In the genomic region with DNA sequence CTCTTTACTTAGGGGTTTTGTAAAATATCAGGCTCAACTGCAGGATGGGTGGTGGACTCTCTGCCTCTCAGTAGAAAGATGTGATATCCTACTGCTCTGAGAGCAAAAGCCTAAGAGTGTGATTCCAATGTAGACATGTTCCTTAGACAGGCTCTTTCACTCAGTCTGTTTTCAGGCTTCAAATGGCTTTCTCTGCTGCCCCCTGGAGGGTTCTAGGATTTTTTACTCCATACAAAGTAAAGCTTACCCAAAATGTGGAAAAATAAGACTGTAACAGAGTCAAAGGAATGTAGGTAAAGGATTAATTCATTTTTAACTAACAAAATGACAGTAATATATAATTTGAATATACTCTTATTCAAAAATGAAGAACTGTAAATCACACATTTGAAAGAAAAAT, we compare ENCODE assay signal across 8 cellular contexts. TPM values are rescaled to one million over a fixed set of nuclear protein-coding genes. Genes with fewer than 3 reads are reported as not detected.
DNase-seq lines count a peak whose midpoint lies in the region; ATAC-seq and TF ChIP-seq lines count a peak whose summit lies in the region.

No MANE protein-coding gene starts in this region.

- intact Hi-C loops in activated T-helper 1 cell treated with anti-CD3 and anti-CD28 coated beads, Interleukin-12 subunit alpha, Interleukin-12 subunit beta, Interleukin-2, Interleukin-4 antibody, amounts not matched to agents 30 ng/mL and 10 ng/mL and 1 ng/mL, durations not matched to agents 14 hours and 24 hours and 36 hours (cut with micrococcal nuclease), result loop anchor here (1.0 to 2.0 kb wide), 6 partner anchors 82 to 530 kb away; no protein-coding TSS in a partner anchor

- H3K9me3 ChIP-seq in osteoblast (ENCODE audit: low read depth, low read length), result no peaks in the 10 kb centered on the region

- H3K4me3 ChIP-seq in osteoblast (ENCODE audit: insufficient read depth, low read length), result no peak overlapping the region

- TF ChIP-seq CTCF in osteoblast (IDR thresholded peaks at IDR 0.05; ENCODE audit: extremely low read depth, low read depth, low read length), result peak; percentile 75

- peak; percentile 65 for ATAC-seq in HG02884 (IDR thresholded peaks at IDR 0.05; ENCODE audit: unreplicated experiment)
- ATAC-seq in GM21825 (IDR thresholded peaks at IDR 0.05; ENCODE audit: unreplicated experiment), result no peak

- H4K20me1 ChIP-seq in osteoblast (ENCODE audit: insufficient read depth, low read length), result no peaks in the 10 kb centered on the region

- no peak overlapping the region for H3K4me2 ChIP-seq in osteoblast (ENCODE audit: insufficient read depth, low read length)

- H3K9me3 Mint-ChIP-seq in activated T-helper 1 cell treated with anti-CD3 and anti-CD28 coated beads, Interleukin-12 subunit alpha, Interleukin-12 subunit beta, Interleukin-2, Interleukin-4 antibody, amounts not matched to agents 30 ng/mL and 10 ng/mL and 1 ng/mL, durations not matched to agents 14 hours and 24 hours and 36 hours, result no peaks in the 10 kb centered on the region

- H3K4me3 Mint-ChIP-seq in activated T-helper 1 cell treated with anti-CD3 and anti-CD28 coated beads, Interleukin-12 subunit alpha, Interleukin-12 subunit beta, Interleukin-2, Interleukin-4 antibody, amounts not matched to agents 30 ng/mL and 10 ng/mL and 1 ng/mL, durations not matched to agents 14 hours and 24 hours and 36 hours, result no peak overlapping the region

- H3K27me3 ChIP-seq in osteoblast (ENCODE audit: insufficient read depth, low read length), result no peaks in the 10 kb centered on the region

- in situ Hi-C loops in ACHN (cut with HindIII; ENCODE audit: low pct_ligation_motif_present, low pct_unique_long_range_greater_than_20kb, low sequenced_read_pairs), result no loop called here

- no peaks in the 10 kb centered on the region for H3K27me3 Mint-ChIP-seq in activated T-helper 1 cell treated with anti-CD3 and anti-CD28 coated beads, Interleukin-12 subunit alpha, Interleukin-12 subunit beta, Interleukin-2, Interleukin-4 antibody, amounts not matched to agents 30 ng/mL and 10 ng/mL and 1 ng/mL, durations not matched to agents 14 hours and 24 hours and 36 hours (ENCODE audit: insufficient read depth)

- H3K27ac ChIP-seq in osteoblast (ENCODE audit: low read depth, low read length), result no peak overlapping the region

- DNase-seq in ACHN (peak; percentile 69), GM04503 (ENCODE audit: low read depth) (peak; percentile 23), NCI-H2227 treated with DMSO at 0.1 percent for 48 hours (lab: John Stamatoyannopoulos, UW) (peak; percentile 68), foreskin melanocyte (peak; percentile 46), osteoblast (ENCODE audit: insufficient read length, low spot score, missing footprints) (peak; percentile 80)
- DNase-seq in activated T-helper 1 cell treated with anti-CD3 and anti-CD28 coated beads, Interleukin-12 subunit alpha, Interleukin-12 subunit beta, Interleukin-2, Interleukin-4 antibody, amounts not matched to agents 30 ng/mL and 10 ng/mL and 1 ng/mL, durations not matched to agents 14 hours and 24 hours and 36 hours (ENCODE audit: low spot score), result peak; percentile 9

- H3K79me2 ChIP-seq in osteoblast (ENCODE audit: insufficient read depth, low read length), result no peaks in the 10 kb centered on the region

- peak overlapping the region; percentile 76 for H2AFZ ChIP-seq in osteoblast (ENCODE audit: low read length)

- H3K4me1 Mint-ChIP-seq in activated T-helper 1 cell treated with anti-CD3 and anti-CD28 coated beads, Interleukin-12 subunit alpha, Interleukin-12 subunit beta, Interleukin-2, Interleukin-4 antibody, amounts not matched to agents 30 ng/mL and 10 ng/mL and 1 ng/mL, durations not matched to agents 14 hours and 24 hours and 36 hours (ENCODE audit: low read depth), result no peaks in the 10 kb centered on the region

- H3K27ac Mint-ChIP-seq in activated T-helper 1 cell treated with anti-CD3 and anti-CD28 coated beads, Interleukin-12 subunit alpha, Interleukin-12 subunit beta, Interleukin-2, Interleukin-4 antibody, amounts not matched to agents 30 ng/mL and 10 ng/mL and 1 ng/mL, durations not matched to agents 14 hours and 24 hours and 36 hours, result no peak overlapping the region

- H3K36me3 Mint-ChIP-seq in activated T-helper 1 cell treated with anti-CD3 and anti-CD28 coated beads, Interleukin-12 subunit alpha, Interleukin-12 subunit beta, Interleukin-2, Interleukin-4 antibody, amounts not matched to agents 30 ng/mL and 10 ng/mL and 1 ng/mL, durations not matched to agents 14 hours and 24 hours and 36 hours (ENCODE audit: low read depth), result peaks cover 6% of the 10 kb centered on the region

- no peaks in the 10 kb centered on the region for H3K4me1 ChIP-seq in osteoblast (ENCODE audit: insufficient read depth, low read length)

- H3K36me3 ChIP-seq in osteoblast (ENCODE audit: insufficient read depth, low read length), result no peaks in the 10 kb centered on the region

RNA-seq across cellular contexts. Expression of gene ZGRF1, which starts 32.1 kb away (rescaled TPM):
- 31.0 and 33.1 TPM in 2 replicates for total RNA-seq in activated T-helper 1 cell treated with anti-CD3 and anti-CD28 coated beads, Interleukin-12 subunit alpha, Interleukin-12 subunit beta, Interleukin-2, Interleukin-4 antibody, amounts not matched to agents 30 ng/mL and 10 ng/mL and 1 ng/mL, durations not matched to agents 14 hours and 24 hours and 36 hours
- 5.8 and 7.1 TPM in 2 replicates for total RNA-seq in osteoblast

RNA-seq across cellular contexts. Expression of gene LARP7, which starts 32.4 kb away (rescaled TPM):
- 45.3 and 46.1 TPM in 2 replicates for total RNA-seq in activated T-helper 1 cell treated with anti-CD3 and anti-CD28 coated beads, Interleukin-12 subunit alpha, Interleukin-12 subunit beta, Interleukin-2, Interleukin-4 antibody, amounts not matched to agents 30 ng/mL and 10 ng/mL and 1 ng/mL, durations not matched to agents 14 hours and 24 hours and 36 hours
- total RNA-seq in osteoblast, result 29.2 and 32.2 TPM in 2 replicates

Comparison
In these comparisons a context has a peak if more than half of its experiments do, and no peak if none do; other contexts are left out.
1. DNase-seq: peak in every context shown above with its lines; median percentile 80 in osteoblast; 69 in ACHN; 68 in NCI-H2227 treated with DMSO at 0.1 percent for 48 hours; 46 in foreskin melanocyte; 23 in GM04503; 9 in activated T-helper 1 cell treated with anti-CD3 and anti-CD28 coated beads, Interleukin-12 subunit alpha, Interleukin-12 subunit beta, Interleukin-2, Interleukin-4 antibody, amounts not matched to agents 30 ng/mL and 10 ng/mL and 1 ng/mL, durations not matched to agents 14 hours and 24 hours and 36 hours.